Comparison of ENCODE assay signal across 25 cellular contexts in genomic region chr6:130262008-130262407, GRCh38. TPM values are rescaled to one million over a fixed set of nuclear protein-coding genes. Genes with fewer than 3 reads are reported as not detected.
DNase-seq lines count a peak whose midpoint lies in the region; ATAC-seq lines count a peak whose summit lies in the region.
"Had no signal": no experiment of that assay in that cellular context is flagged by ENCODE, and none has a peak within 500 bp of the region (broad histone marks: within the 10 kb centered on the region; RNA-seq: fewer than 3 reads in every experiment).

No MANE protein-coding gene starts in this region.

- no peak overlapping the region for H2BK15ac ChIP-seq in mesendoderm (replicated peaks; ENCODE audit: low read depth)

- H3K27me3 Mint-ChIP-seq in activated CD8-positive, alpha-beta memory T cell treated with anti-CD3 and anti-CD28 coated beads, Interleukin-2, amount 10 ng/mL, durations not matched to agents 7 days and 5 days = no peaks in the 10 kb centered on the region
- H3K27me3 Mint-ChIP-seq in activated CD4-positive, alpha-beta memory T cell treated with anti-CD3 and anti-CD28 coated beads for 36 hours = no peaks in the 10 kb centered on the region

- H2AK5ac ChIP-seq in mesendoderm (ENCODE audit: low read length) = no peak overlapping the region

- peaks cover 46% of the 10 kb centered on the region for H3K4me1 Mint-ChIP-seq in activated CD8-positive, alpha-beta memory T cell treated with anti-CD3 and anti-CD28 coated beads, Interleukin-2, amount 10 ng/mL, durations not matched to agents 7 days and 5 days
- H3K4me1 Mint-ChIP-seq in activated CD4-positive, alpha-beta memory T cell treated with anti-CD3 and anti-CD28 coated beads for 36 hours (ENCODE audit: low read depth) = peaks cover 26% of the 10 kb centered on the region
- H3K4me1 Mint-ChIP-seq: H9 had no signal

- no peak overlapping the region for H4K5ac ChIP-seq in mesendoderm (ENCODE audit: low read length)

- DNase-seq in activated CD8-positive, alpha-beta memory T cell treated with anti-CD3 and anti-CD28 coated beads, Interleukin-2, amount 10 ng/mL, durations not matched to agents 7 days and 5 days = no peak
- DNase-seq in activated CD8-positive, alpha-beta memory T cell treated with anti-CD3 and anti-CD28 coated beads, Interleukin-2, amount 50 U/mL, for 48 hours = no peak
- DNase-seq in activated CD4-positive, alpha-beta memory T cell treated with anti-CD3 and anti-CD28 coated beads for 36 hours = no peak
- DNase-seq in mesendoderm (peak; percentile 45), foreskin melanocyte (no peak), caudate nucleus (lab: John Stamatoyannopoulos, UW) (no peak)
- DNase-seq: activated CD4-positive, alpha-beta T cell treated with anti-CD3 and anti-CD28 coated beads, Interleukin-2, amount 50 U/mL, for 1 hour; BE2C; Calu3; central memory CD4-positive, alpha-beta T cell; H9; heart left ventricle; NCI-H1048; NCI-H2029; NCI-H2227 treated with DMSO at 0.1 percent for 48 hours; NCI-H69 had no signal

- no peak for ATAC-seq in activated CD8-positive, alpha-beta memory T cell treated with anti-CD3 and anti-CD28 coated beads, Interleukin-2, amount 10 ng/mL, durations not matched to agents 7 days and 5 days
- no peak for ATAC-seq in GM21717 (IDR thresholded peaks at IDR 0.05; ENCODE audit: unreplicated experiment)
- ATAC-seq: activated naive CD4-positive, alpha-beta T cell treated with anti-CD3 and anti-CD28 coated beads, Interleukin-2, amount 50 U/mL, for 72 hours; heart left ventricle had no signal

- peak overlapping the region; percentile 89 for H3K27ac Mint-ChIP-seq in activated CD8-positive, alpha-beta memory T cell treated with anti-CD3 and anti-CD28 coated beads, Interleukin-2, amount 10 ng/mL, durations not matched to agents 7 days and 5 days
- peak overlapping the region; percentile 77 for H3K27ac Mint-ChIP-seq in activated CD4-positive, alpha-beta memory T cell treated with anti-CD3 and anti-CD28 coated beads for 36 hours

- no peak overlapping the region for H3K9ac ChIP-seq in mesendoderm (ENCODE audit: low read length)

- no peaks in the 10 kb centered on the region for H3K79me2 ChIP-seq in mesendoderm (ENCODE audit: control insufficient read depth, insufficient read depth, low read length)

- intact Hi-C loops in activated CD4-positive, alpha-beta memory T cell treated with anti-CD3 and anti-CD28 coated beads for 36 hours (cut with micrococcal nuclease) = no loop called here

- no peak overlapping the region for H2BK5ac ChIP-seq in mesendoderm (ENCODE audit: low read length)

- no peak overlapping the region for H3K56ac ChIP-seq in mesendoderm (ENCODE audit: low read length)

- peaks cover 42% of the 10 kb centered on the region for H3K36me3 Mint-ChIP-seq in activated CD8-positive, alpha-beta memory T cell treated with anti-CD3 and anti-CD28 coated beads, Interleukin-2, amount 10 ng/mL, durations not matched to agents 7 days and 5 days
- no peaks in the 10 kb centered on the region for H3K36me3 Mint-ChIP-seq in activated CD4-positive, alpha-beta memory T cell treated with anti-CD3 and anti-CD28 coated beads for 36 hours

- POLR2A ChIA-PET in activated CD4-positive, alpha-beta memory T cell treated with anti-CD3 and anti-CD28 coated beads for 36 hours (lab: Charles Lee) = no interaction called here

- peak overlapping the region; percentile 53; the same call in 1 of the 2 replicates for H3K4me3 ChIP-seq in GM08714 (ENCODE audit: low read length)
- no peak overlapping the region for H3K4me3 ChIP-seq in mesendoderm (ENCODE audit: low read length)
- H3K4me3 ChIP-seq: ascending aorta, heart left ventricle had no signal

- H4K8ac ChIP-seq in mesendoderm (ENCODE audit: low read depth, low read length) = no peak overlapping the region

- no peaks in the 10 kb centered on the region for H3K4me1 ChIP-seq in mesendoderm (ENCODE audit: control insufficient read depth, low read depth, low read length)
- H3K4me1 ChIP-seq: ascending aorta, BE2C, heart left ventricle had no signal

- H2BK120ac ChIP-seq in mesendoderm (ENCODE audit: low read depth, low read length) = no peak overlapping the region

- CTCF ChIA-PET in activated CD8-positive, alpha-beta memory T cell treated with anti-CD3 and anti-CD28 coated beads, Interleukin-2, amount 10 ng/mL, durations not matched to agents 7 days and 5 days (lab: Charles Lee) = no interaction called here
- CTCF ChIA-PET in activated CD4-positive, alpha-beta memory T cell treated with anti-CD3 and anti-CD28 coated beads for 36 hours (lab: Charles Lee) = no interaction called here

- H3K4me2 ChIP-seq in mesendoderm (ENCODE audit: low read length) = no peak overlapping the region

- no peaks in the 10 kb centered on the region for H3K36me3 ChIP-seq in mesendoderm (ENCODE audit: control insufficient read depth, insufficient read depth, low read length)
- H3K36me3 ChIP-seq: ascending aorta, BE2C, heart left ventricle had no signal

- no peaks in the 10 kb centered on the region for H3K79me1 ChIP-seq in mesendoderm (ENCODE audit: low read length)

- peak overlapping the region; percentile 82 for H3K4me3 Mint-ChIP-seq in activated CD8-positive, alpha-beta memory T cell treated with anti-CD3 and anti-CD28 coated beads, Interleukin-2, amount 10 ng/mL, durations not matched to agents 7 days and 5 days
- H3K4me3 Mint-ChIP-seq in activated CD4-positive, alpha-beta memory T cell treated with anti-CD3 and anti-CD28 coated beads for 36 hours = no peak overlapping the region
- H3K4me3 Mint-ChIP-seq: H9 had no signal

- WGBS in mesendoderm (ENCODE audit: extremely low coverage, insufficient coverage, low lambda C conversion rate) = no CpG with 5 or more reads among the region's 2 CpGs

- no peak overlapping the region for H3K27ac ChIP-seq in mesendoderm (ENCODE audit: low read depth, low read length)
- no peak overlapping the region for H3K27ac ChIP-seq in caudate nucleus (ENCODE audit: low read depth, low read length)
- H3K27ac ChIP-seq: ascending aorta, epithelial cell of prostate, heart left ventricle had no signal

- no peak overlapping the region for H3K18ac ChIP-seq in mesendoderm (ENCODE audit: low read length)

- H3K9me3 Mint-ChIP-seq in activated CD8-positive, alpha-beta memory T cell treated with anti-CD3 and anti-CD28 coated beads, Interleukin-2, amount 10 ng/mL, durations not matched to agents 7 days and 5 days (ENCODE audit: low read depth) = peaks cover 8% of the 10 kb centered on the region
- no peaks in the 10 kb centered on the region for H3K9me3 Mint-ChIP-seq in activated CD4-positive, alpha-beta memory T cell treated with anti-CD3 and anti-CD28 coated beads for 36 hours

- no peak overlapping the region for H3K4ac ChIP-seq in mesendoderm (ENCODE audit: low read depth, low read length)

- no peaks in the 10 kb centered on the region for H3K27me3 ChIP-seq in mesendoderm (ENCODE audit: insufficient read depth, low read length, poor library complexity)
- H3K27me3 ChIP-seq: ascending aorta, BE2C, heart left ventricle had no signal

- H3K23ac ChIP-seq in mesendoderm (ENCODE audit: low read length) = no peak overlapping the region

RNA-seq across cellular contexts. Expression of gene SAMD3, which starts 39.3 kb away (rescaled TPM):
- total RNA-seq in activated CD8-positive, alpha-beta memory T cell treated with anti-CD3 and anti-CD28 coated beads, Interleukin-2, amount 10 ng/mL, durations not matched to agents 7 days and 5 days = 10 to 100 TPM; 14.3 to 47.9 TPM
- 1 to 10 TPM; 3.7 to 3.8 TPM for total RNA-seq in activated CD4-positive, alpha-beta memory T cell treated with anti-CD3 and anti-CD28 coated beads for 36 hours
- polyA plus RNA-seq in mesendoderm (2013, experiment 1 of 2) = 6.8 TPM
- 6.4 TPM for polyA plus RNA-seq in mesendoderm (2013, experiment 2 of 2)
- total RNA-seq: ascending aorta, Calu3, dermis microvascular lymphatic vessel endothelial cell, LHCN-M2, lung microvascular endothelial cell, pulmonary artery endothelial cell had no signal
